In the genomic region with DNA sequence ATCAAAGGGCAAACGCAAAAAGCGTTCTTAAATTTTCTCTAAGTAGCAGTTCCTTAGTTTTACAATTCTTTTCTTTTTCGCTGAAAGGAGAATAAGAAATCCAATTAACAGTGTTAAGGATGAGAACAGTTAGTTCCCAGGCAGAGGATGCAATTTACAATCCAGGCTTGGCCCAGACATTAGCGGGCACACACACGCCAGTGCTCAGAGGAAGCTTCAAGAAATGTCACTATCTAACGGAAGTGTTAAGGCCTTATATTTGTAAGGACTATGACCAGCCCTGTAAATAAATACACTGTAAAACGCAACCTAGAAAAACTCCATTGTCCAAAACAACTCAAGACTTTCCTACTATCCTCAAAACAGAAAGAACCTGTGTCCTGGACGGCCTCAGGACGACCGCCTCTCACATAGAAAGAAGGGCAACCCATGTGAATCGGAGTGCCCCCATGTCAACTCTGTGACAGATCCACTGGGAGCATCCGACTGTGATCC, we compare ENCODE assay signal across 8 cellular contexts. TPM values are rescaled to one million over a fixed set of nuclear protein-coding genes. Genes with fewer than 3 reads are reported as not detected.
DNase-seq lines count a peak whose midpoint lies in the region; ATAC-seq, FAIRE-seq and TF ChIP-seq lines count a peak whose summit lies in the region.

No MANE protein-coding gene starts in this region.

- CTCF ChIA-PET in AG04450 (lab: Charles Lee) = interaction anchor here (0.6 to 2.5 kb wide), 4 partner anchors 18 to 171 kb away, joined by 3 to 16 read pairs (median 8); a partner anchor contains a TSS

- no peaks in the 10 kb centered on the region for H3K36me3 ChIP-seq in spleen

- no peaks in the 10 kb centered on the region for H3K9me3 Mint-ChIP-seq in activated T-helper 17 cell treated with anti-CD3 and anti-CD28 coated beads, Interleukin-2, amount 50 U/mL, for 72 hours

- intact Hi-C loops in spleen (cut with DNase I; ENCODE audit: low total_unique reads) = no loop called here

- POLR2A ChIA-PET in AG04450 (lab: Yijun Ruan, JAX) = interaction anchor here (0.6 to 3.6 kb wide), 5 partner anchors 9 to 155 kb away, joined by 3 to 14 read pairs (median 3); a partner anchor contains a TSS

- DNase-seq in AG04450 (ENCODE audit: low read depth, low spot score) (no peak), H54 (ENCODE audit: insufficient read length, low spot score) (no peak), spleen (no peak), COR-L47 (lab: John Stamatoyannopoulos, UW) (no peak), amniotic stem cell (lab: John Stamatoyannopoulos, UW) (no peak)

- peaks cover 25% of the 10 kb centered on the region for H3K36me3 Mint-ChIP-seq in activated T-helper 17 cell treated with anti-CD3 and anti-CD28 coated beads, Interleukin-2, amount 50 U/mL, for 72 hours (ENCODE audit: low read depth)

- FAIRE-seq in H54 (lab: Jason Lieb, UNC) = peak; percentile 85

- H3K27ac ChIP-seq in AG04450 (ENCODE audit: low read depth, low read length) (peak overlapping the region; percentile 25), spleen (peak overlapping the region; percentile 96 to 100 (median 98))

- H3K9me3 ChIP-seq in AG04450 (ENCODE audit: control insufficient read depth, insufficient read depth, low read length) = no peaks in the 10 kb centered on the region; the same call in 1 of the 2 replicates
- no peaks in the 10 kb centered on the region for H3K9me3 ChIP-seq in iPS-18c (ENCODE audit: control insufficient read depth, insufficient read depth, low read length)
- H3K9me3 ChIP-seq in spleen = no peaks in the 10 kb centered on the region

- peak overlapping the region; percentile 60 for H3K4me3 ChIP-seq in AG04450 (ENCODE audit: low read depth, low read length)
- H3K4me3 ChIP-seq in iPS-18c (ENCODE audit: insufficient read depth, low read depth, low read length) = peak overlapping the region; percentile 75
- peak overlapping the region; percentile 87 to 99 (median 96) for H3K4me3 ChIP-seq in spleen

- TF ChIP-seq POLR2A in H54 (IDR thresholded peaks at IDR 0.05; ENCODE audit: low read depth, low read length) (no peak), spleen (IDR thresholded peaks at IDR 0.05) (no peak)

- 7 to 10% (median 8%) methylated on average over 12 of the region's 12 CpGs for WGBS in spleen, 5 donors

- no peak for ATAC-seq in activated T-helper 17 cell treated with anti-CD3 and anti-CD28 coated beads, Interleukin-2, amount 50 U/mL, for 72 hours (replicated peaks)
- ATAC-seq in HG03469 (IDR thresholded peaks at IDR 0.05; ENCODE audit: unreplicated experiment) = no peak

- no peaks in the 10 kb centered on the region for H3K27me3 ChIP-seq in AG04450 (ENCODE audit: control insufficient read depth, insufficient read depth, low read length)
- H3K27me3 ChIP-seq in spleen (replicated peaks in 1 of 7) = no peaks in the 10 kb centered on the region

- H3K27ac Mint-ChIP-seq in activated T-helper 17 cell treated with anti-CD3 and anti-CD28 coated beads, Interleukin-2, amount 50 U/mL, for 72 hours = peak overlapping the region; percentile 93

- no peaks in the 10 kb centered on the region for H3K27me3 Mint-ChIP-seq in activated T-helper 17 cell treated with anti-CD3 and anti-CD28 coated beads, Interleukin-2, amount 50 U/mL, for 72 hours

- peaks cover 27% of the 10 kb centered on the region for H3K4me1 Mint-ChIP-seq in activated T-helper 17 cell treated with anti-CD3 and anti-CD28 coated beads, Interleukin-2, amount 50 U/mL, for 72 hours

- peak overlapping the region; percentile 98 for H3K4me3 Mint-ChIP-seq in activated T-helper 17 cell treated with anti-CD3 and anti-CD28 coated beads, Interleukin-2, amount 50 U/mL, for 72 hours

- H3K4me1 ChIP-seq in spleen = peaks cover 27 to 85% (median 52%) of the 10 kb centered on the region in 6 donors

- no peak for TF ChIP-seq CTCF in AG04450 (IDR thresholded peaks at IDR 0.05; ENCODE audit: low read depth, low read length)
- TF ChIP-seq CTCF in spleen (IDR thresholded peaks at IDR 0.05 in 8 of 11, conservative IDR thresholded peaks at IDR 0.05 in 3 of 11) = no peak

RNA-seq across cellular contexts. Expression of a gene that starts 1.3 kb away (rescaled TPM):
- polyA plus RNA-seq in AG04450 (2011; rRNA removed) (35.9 and 50.2 TPM in 2 replicates), spleen (10 to 100 TPM; 11.2 to 15.7 (median 14.0) TPM)
- 65.5 and 80.1 TPM in 2 replicates for polyA minus RNA-seq in AG04450 (2011; rRNA and poly(A)+ RNA removed)
- 10 to 100 TPM; 58.0 to 74.0 TPM for total RNA-seq in activated T-helper 17 cell treated with anti-CD3 and anti-CD28 coated beads, Interleukin-2, amount 50 U/mL, for 72 hours
- 100 to 1,000 TPM in 4 of 7 donors, 10 to 100 TPM in 3; 90.1 to 127 (median 108) TPM for total RNA-seq in spleen
